In the genomic region with DNA sequence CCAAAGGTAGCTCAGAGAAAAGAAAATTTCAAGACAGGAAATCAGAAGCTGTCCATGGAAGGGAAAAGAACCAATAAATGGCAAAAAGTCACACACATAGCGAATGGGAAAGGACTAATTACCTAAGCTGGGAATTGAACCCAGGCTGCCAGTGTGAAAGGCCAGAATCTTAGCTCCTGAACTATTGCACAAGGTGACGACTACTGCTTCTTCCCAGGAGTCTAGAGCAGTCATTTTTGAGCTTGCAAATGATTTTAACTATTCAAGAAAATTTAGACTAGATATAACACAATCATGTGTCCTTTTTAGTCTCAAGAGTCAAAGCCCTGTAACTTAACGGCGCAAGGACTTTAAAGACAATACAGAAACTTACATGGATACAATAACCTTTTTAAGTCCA, we compare ENCODE assay signal across 15 cellular contexts. TPM values are rescaled to one million over a fixed set of nuclear protein-coding genes. Genes with fewer than 3 reads are reported as not detected.
DNase-seq lines count a peak whose midpoint lies in the region; ATAC-seq, FAIRE-seq and TF ChIP-seq lines count a peak whose summit lies in the region.
"Had no signal": no experiment of that assay in that cellular context is flagged by ENCODE, and none has a peak within 500 bp of the region (broad histone marks: within the 10 kb centered on the region; RNA-seq: fewer than 3 reads in every experiment).

No MANE protein-coding gene starts in this region.

- no peak for FAIRE-seq in bronchial epithelial cell (lab: Jason Lieb, UNC)

- 18% methylated on average over 4 of the region's 4 CpGs for WGBS in SK-N-SH (ENCODE audit: low lambda C conversion rate)

- H4K20me1 ChIP-seq in SK-N-SH (ENCODE audit: insufficient read depth) = no peaks in the 10 kb centered on the region

- no peak overlapping the region for H3K9ac ChIP-seq in SK-N-SH

- no peaks in the 10 kb centered on the region for H3K4me1 ChIP-seq in SK-N-SH (ENCODE audit: control insufficient read depth in 1 of 2, insufficient read depth in 2 of 2, low read depth in 1 of 2, low read length in 1 of 2)
- H3K4me1 ChIP-seq: ascending aorta, stomach had no signal

- no peak overlapping the region for H3K27ac ChIP-seq in SK-N-SH (ENCODE audit: low read depth in 2 of 2, low read length in 1 of 2)
- H3K27ac ChIP-seq: ascending aorta, stomach had no signal

- H3K4me3 ChIP-seq in SK-N-SH (ENCODE audit: low read depth in 2 of 2, low read length in 1 of 2) (peak overlapping the region in 1 of 2 experiments; percentile 13; a peak in 1 of 4 replicates), bronchial epithelial cell (ENCODE audit: low read depth, low read length) (no peak overlapping the region)
- H3K4me3 ChIP-seq: ascending aorta, stomach had no signal

- POLR2A ChIA-PET in SK-N-SH (lab: Yijun Ruan, JAX) = no interaction called here

- H3F3A ChIP-seq in SK-N-SH (replicated peaks; ENCODE audit: insufficient read depth) = no peaks in the 10 kb centered on the region

- TF ChIP-seq CTCF in SK-N-SH (IDR thresholded peaks at IDR 0.05) = no peak
- no peak for TF ChIP-seq CTCF in bronchial epithelial cell (IDR thresholded peaks at IDR 0.05; ENCODE audit: insufficient read depth, low read length, severe bottlenecking)

- TF ChIP-seq EP300 in SK-N-SH (IDR thresholded peaks at IDR 0.05; ENCODE audit: borderline replicate concordance in 1 of 2, low read depth in 1 of 2, low read length in 1 of 2) = no peak

- H3K79me2 ChIP-seq in SK-N-SH (ENCODE audit: insufficient read depth) = no peaks in the 10 kb centered on the region

- CTCF ChIA-PET in SK-N-SH (lab: Yijun Ruan, JAX) = interaction anchor here (1.2 kb wide), 1 partner anchor 29 kb away, joined by 3 read pairs; no protein-coding TSS in a partner anchor

- H3K4me2 ChIP-seq in SK-N-SH = no peak overlapping the region

- H3K9me3 ChIP-seq in SK-N-SH = no peaks in the 10 kb centered on the region
- H3K9me3 ChIP-seq: ascending aorta, stomach had no signal

- H3K36me3 ChIP-seq in SK-N-SH (replicated peaks in 1 of 2; ENCODE audit: control insufficient read depth in 1 of 2, insufficient read depth in 2 of 2, low read length in 1 of 2) (no peaks in the 10 kb centered on the region), bronchial epithelial cell (ENCODE audit: control insufficient read depth, insufficient read depth, low read length) (no peaks in the 10 kb centered on the region)
- H3K36me3 ChIP-seq: ascending aorta, stomach had no signal

- TF ChIP-seq RAD21 in SK-N-SH (IDR thresholded peaks at IDR 0.05; ENCODE audit: low read length) = no peak

- no peak for ATAC-seq in SK-N-SH treated with all-trans-retinoic acid at 6 μM for 48 hours
- ATAC-seq in GM21447 (IDR thresholded peaks at IDR 0.05; ENCODE audit: unreplicated experiment) = no peak
- ATAC-seq: T-helper 17 cell had no signal

- H2AFZ ChIP-seq in SK-N-SH (ENCODE audit: low read depth) = 0 out of 2 replicates have a peak overlapping the region, but pooled peaks have one; percentile 24

- DNase-seq in SK-N-SH = no peak
- DNase-seq in NCI-H1417 (lab: John Stamatoyannopoulos, UW) = peak in 2 of 3 experiments; percentile 55 to 87
- peak; percentile 34 for DNase-seq in bronchial epithelial cell (ENCODE audit: low read depth)
- DNase-seq in renal cortical epithelial cell (ENCODE audit: low read depth) = peak; percentile 43
- DNase-seq in activated CD4-positive, alpha-beta T cell treated with anti-CD3 and anti-CD28 coated beads for 1 hour = no peak
- no peak for DNase-seq in COR-L47 (lab: John Stamatoyannopoulos, UW)
- DNase-seq: activated CD4-positive, alpha-beta T cell treated with anti-CD3 and anti-CD28 coated beads, Interleukin-2, amount 50 U/mL, for 1 hour; endodermal cell; NCI-H187; nephron progenitor cell; stomach; T-helper 17 cell had no signal

- no peaks in the 10 kb centered on the region for H3K9me2 ChIP-seq in SK-N-SH

- peaks cover 5% of the 10 kb centered on the region; the same call in 1 of the 2 replicates for H3K27me3 ChIP-seq in SK-N-SH (ENCODE audit: insufficient read depth)
- no peaks in the 10 kb centered on the region for H3K27me3 ChIP-seq in bronchial epithelial cell (ENCODE audit: control insufficient read depth, insufficient read depth, low read length)
- H3K27me3 ChIP-seq: ascending aorta, stomach had no signal

TF ChIP-seq in SK-N-SH, 30 proteins besides CTCF, POLR2A, EP300 and RAD21:
- TF ChIP-seq IRF3 (IDR thresholded peaks at IDR 0.05; ENCODE audit: low read depth, low read length) (no peak), JUND (IDR thresholded peaks at IDR 0.05) (no peak), NFIC (IDR thresholded peaks at IDR 0.05; ENCODE audit: borderline replicate concordance) (no peak)
TF ChIP-seq in SK-N-SH: peak in this region for 0.

TF ChIP-seq in SK-N-SH treated with all-trans-retinoic acid at 6 μM for 48 hours, 23 proteins besides CTCF, POLR2A, EP300 and RAD21 (continues in another document):
- TF ChIP-seq SNAI2 (CRISPR knock-in tag; IDR thresholded peaks at IDR 0.05) (no peak), CSDC2 (CRISPR knock-in tag; IDR thresholded peaks at IDR 0.05) (no peak), RARB (CRISPR knock-in tag; IDR thresholded peaks at IDR 0.05) (no peak), TOX (CRISPR knock-in tag; IDR thresholded peaks at IDR 0.05; ENCODE audit: borderline replicate concordance) (no peak), ZNF70 (CRISPR knock-in tag; IDR thresholded peaks at IDR 0.05) (no peak), GLIS3 (CRISPR knock-in tag; IDR thresholded peaks at IDR 0.05) (no peak), TSHZ2 (CRISPR knock-in tag; IDR thresholded peaks at IDR 0.05) (no peak), POU6F1 (CRISPR knock-in tag; IDR thresholded peaks at IDR 0.05; ENCODE audit: borderline replicate concordance, low read depth) (no peak)
- TF ChIP-seq, protein P1, sequence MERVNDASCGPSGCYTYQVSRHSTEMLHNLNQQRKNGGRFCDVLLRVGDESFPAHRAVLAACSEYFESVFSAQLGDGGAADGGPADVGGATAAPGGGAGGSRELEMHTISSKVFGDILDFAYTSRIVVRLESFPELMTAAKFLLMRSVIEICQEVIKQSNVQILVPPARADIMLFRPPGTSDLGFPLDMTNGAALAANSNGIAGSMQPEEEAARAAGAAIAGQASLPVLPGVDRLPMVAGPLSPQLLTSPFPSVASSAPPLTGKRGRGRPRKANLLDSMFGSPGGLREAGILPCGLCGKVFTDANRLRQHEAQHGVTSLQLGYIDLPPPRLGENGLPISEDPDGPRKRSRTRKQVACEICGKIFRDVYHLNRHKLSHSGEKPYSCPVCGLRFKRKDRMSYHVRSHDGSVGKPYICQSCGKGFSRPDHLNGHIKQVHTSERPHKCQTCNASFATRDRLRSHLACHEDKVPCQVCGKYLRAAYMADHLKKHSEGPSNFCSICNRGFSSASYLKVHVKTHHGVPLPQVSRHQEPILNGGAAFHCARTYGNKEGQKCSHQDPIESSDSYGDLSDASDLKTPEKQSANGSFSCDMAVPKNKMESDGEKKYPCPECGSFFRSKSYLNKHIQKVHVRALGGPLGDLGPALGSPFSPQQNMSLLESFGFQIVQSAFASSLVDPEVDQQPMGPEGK (CRISPR knock-in tag; IDR thresholded peaks at IDR 0.05; ENCODE audit: borderline replicate concordance) = no peak

RNA-seq across cellular contexts. Expression of gene ZNF81, which starts 34.1 kb away (rescaled TPM):
- 3.5 and 6.0 TPM in 2 replicates for polyA plus RNA-seq in SK-N-SH (2012; rRNA removed)
- 4.3 and 4.5 TPM in 2 replicates for polyA plus RNA-seq in SK-N-SH (2012; cell fraction: cytosol; rRNA removed)
- 7.6 and 8.5 TPM in 2 replicates for polyA plus RNA-seq in SK-N-SH (2012; cell fraction: nucleus; rRNA removed)
- total RNA-seq in bronchial epithelial cell = 2.4 and 3.8 TPM in 2 replicates
- 2.6 and 9.3 TPM in 2 replicates for total RNA-seq in renal cortical epithelial cell

Comparison
In these comparisons a context has a peak if more than half of its experiments do, and no peak if none do; other contexts are left out.
1. DNase-seq: peak in NCI-H1417 (2 of 3), bronchial epithelial cell (single experiment) and renal cortical epithelial cell (single experiment); none in SK-N-SH (single experiment), activated CD4-positive, alpha-beta T cell treated with anti-CD3 and anti-CD28 coated beads for 1 hour (single experiment) and COR-L47 (single experiment).